8 cellular contexts compared by ENCODE assay signal in genomic region chr3:25532763-25533162, GRCh38.
DNase-seq lines count a peak whose midpoint lies in the region; ATAC-seq and TF ChIP-seq lines count a peak whose summit lies in the region.

No MANE protein-coding gene starts in this region.

- TF ChIP-seq CTCF in GM06990 (IDR thresholded peaks at IDR 0.05; ENCODE audit: insufficient read depth, low read length, poor library complexity, severe bottlenecking) (peak; percentile 77), neutrophil (IDR thresholded peaks at IDR 0.05) (peak; percentile 35), ovary (IDR thresholded peaks at IDR 0.05) (no peak)

- no peaks in the 10 kb centered on the region for H3K4me1 Mint-ChIP-seq in activated naive CD8-positive, alpha-beta T cell treated with anti-CD3 and anti-CD28 coated beads, Interleukin-2, amount 50 U/mL, for 24 hours
- H3K4me1 Mint-ChIP-seq in effector memory CD8-positive, alpha-beta T cell (ENCODE audit: low read depth in 2 of 2), result no peaks in the 10 kb centered on the region

- H3K27ac ChIP-seq in neutrophil, result no peak overlapping the region
- no peak overlapping the region for H3K27ac ChIP-seq in ovary

- ATAC-seq in activated naive CD8-positive, alpha-beta T cell treated with anti-CD3 and anti-CD28 coated beads, Interleukin-2, amount 50 U/mL, for 24 hours, result no peak
- no peak for ATAC-seq in HG02840 (IDR thresholded peaks at IDR 0.05; ENCODE audit: low FRiP score, unreplicated experiment)
- no peak for ATAC-seq in effector memory CD8-positive, alpha-beta T cell (replicated peaks)
- no peak for ATAC-seq in HG02763 (IDR thresholded peaks at IDR 0.05; ENCODE audit: unreplicated experiment)

- no peak for TF ChIP-seq EP300 in ovary (IDR thresholded peaks at IDR 0.05)

- peaks cover 4% of the 10 kb centered on the region for H3K27me3 Mint-ChIP-seq in activated naive CD8-positive, alpha-beta T cell treated with anti-CD3 and anti-CD28 coated beads, Interleukin-2, amount 50 U/mL, for 24 hours
- peaks cover 3 to 16% of the 10 kb centered on the region in 2 donors for H3K27me3 Mint-ChIP-seq in effector memory CD8-positive, alpha-beta T cell

- no peak for TF ChIP-seq POLR2A in ovary (IDR thresholded peaks at IDR 0.05)

- no peak overlapping the region for H3K4me3 Mint-ChIP-seq in activated naive CD8-positive, alpha-beta T cell treated with anti-CD3 and anti-CD28 coated beads, Interleukin-2, amount 50 U/mL, for 24 hours
- no peak overlapping the region for H3K4me3 Mint-ChIP-seq in effector memory CD8-positive, alpha-beta T cell

- H3K4me1 ChIP-seq in neutrophil (ENCODE audit: control insufficient read depth in 1 of 2, insufficient read depth in 1 of 2, low read depth in 1 of 2, low read length in 1 of 2) (no peaks in the 10 kb centered on the region), ovary (ENCODE audit: insufficient read depth) (no peaks in the 10 kb centered on the region)

- H3K36me3 ChIP-seq in GM06990 (ENCODE audit: control insufficient read depth, insufficient read depth, low read length) (no peaks in the 10 kb centered on the region), neutrophil (no peaks in the 10 kb centered on the region), ovary (no peaks in the 10 kb centered on the region)

- H3K4me3 ChIP-seq in GM06990 (replicated peaks; ENCODE audit: low read depth, low read length), result no peak overlapping the region
- no peak overlapping the region for H3K4me3 ChIP-seq in neutrophil (ENCODE audit: low read depth in 1 of 2, low read length in 1 of 2)
- H3K4me3 ChIP-seq in ovary, result no peak overlapping the region

- H3K27ac Mint-ChIP-seq in activated naive CD8-positive, alpha-beta T cell treated with anti-CD3 and anti-CD28 coated beads, Interleukin-2, amount 50 U/mL, for 24 hours, result no peak overlapping the region
- no peak overlapping the region for H3K27ac Mint-ChIP-seq in effector memory CD8-positive, alpha-beta T cell

- DNase-seq in GM06990 (ENCODE audit: extremely low read depth, insufficient read length) (no peak), HK-2 (ENCODE audit: unreplicated experiment) (peak; percentile 17), ovary (no peak)
- DNase-seq in activated naive CD8-positive, alpha-beta T cell treated with anti-CD3 and anti-CD28 coated beads, Interleukin-2, amount 50 U/mL, for 24 hours, result peak; percentile 44
- no peak for DNase-seq in effector memory CD8-positive, alpha-beta T cell

- H3K27me3 ChIP-seq in GM06990 (replicated peaks; ENCODE audit: control insufficient read depth, insufficient read depth, low read length), result no peaks in the 10 kb centered on the region
- H3K27me3 ChIP-seq in neutrophil, result no peaks in the 10 kb centered on the region
- H3K27me3 ChIP-seq in ovary, result no peaks in the 10 kb centered on the region

- H3K36me3 Mint-ChIP-seq in activated naive CD8-positive, alpha-beta T cell treated with anti-CD3 and anti-CD28 coated beads, Interleukin-2, amount 50 U/mL, for 24 hours (ENCODE audit: low read depth), result no peaks in the 10 kb centered on the region
- H3K36me3 Mint-ChIP-seq in effector memory CD8-positive, alpha-beta T cell (ENCODE audit: insufficient read depth), result no peaks in the 10 kb centered on the region

- H3K9me3 Mint-ChIP-seq in activated naive CD8-positive, alpha-beta T cell treated with anti-CD3 and anti-CD28 coated beads, Interleukin-2, amount 50 U/mL, for 24 hours, result peaks cover 5% of the 10 kb centered on the region
- H3K9me3 Mint-ChIP-seq in effector memory CD8-positive, alpha-beta T cell, result peaks cover 0 to 7% of the 10 kb centered on the region in 2 donors

- 93 to 96% (median 94%) methylated on average over 1 of the region's 1 CpG for WGBS in ovary, 3 donors

- H3K9me3 ChIP-seq in neutrophil (no peaks in the 10 kb centered on the region), ovary (no peaks in the 10 kb centered on the region)

- intact Hi-C loops in ovary (cut with DNase I), result no loop called here

Comparison
In these comparisons a context has a peak if more than half of its experiments do, and no peak if none do; other contexts are left out.
1. DNase-seq: peak in HK-2 (single experiment) and activated naive CD8-positive, alpha-beta T cell treated with anti-CD3 and anti-CD28 coated beads, Interleukin-2, amount 50 U/mL, for 24 hours (single experiment); none in GM06990 (single experiment), ovary (0 of 5) and effector memory CD8-positive, alpha-beta T cell (0 of 3).
2. CTCF ChIP-seq: peak in GM06990 (single experiment) and neutrophil (single experiment); none in ovary (0 of 3).